11 cellular contexts compared by ENCODE assay signal in genomic region chr6:150409576-150410066, GRCh38. TPM values are rescaled to one million over a fixed set of nuclear protein-coding genes. Genes with fewer than 3 reads are reported as not detected.
DNase-seq lines count a peak whose midpoint lies in the region; ATAC-seq and TF ChIP-seq lines count a peak whose summit lies in the region.
"Had no signal": no experiment of that assay in that cellular context is flagged by ENCODE, and none has a peak within 500 bp of the region (broad histone marks: within the 10 kb centered on the region; RNA-seq: fewer than 3 reads in every experiment).

No MANE protein-coding gene starts in this region.

- no peaks in the 10 kb centered on the region; the same call in 1 of the 2 replicates for H3K27me3 Mint-ChIP-seq in WTC11 (ENCODE audit: low read depth)

- H3K27ac ChIP-seq in OCI-LY7 (ENCODE audit: low read depth, low read length, poor library complexity, severe bottlenecking) (peak overlapping the region; percentile 61), right cardiac atrium (ENCODE audit: low read length) (no peak overlapping the region), thyroid gland (peak overlapping the region; percentile 40 to 74 (median 47))

- 0 out of 2 replicates have a peak, but pooled peaks cover 2% of the 10 kb centered on the region for H3K36me3 Mint-ChIP-seq in WTC11
- H3K36me3 Mint-ChIP-seq: activated naive CD8-positive, alpha-beta T cell treated with anti-CD3 and anti-CD28 coated beads, Interleukin-2, amount 10 ng/mL, durations not matched to agents 7 days and 5 days had no signal

- BruUV-seq in OCI-LY7 (replicated peaks; lab: Mats Ljungman, UMichigan): no TSS peak

- H3K27me3 ChIP-seq in right cardiac atrium (ENCODE audit: control insufficient read depth, insufficient read depth) (no peaks in the 10 kb centered on the region), thyroid gland (no peaks in the 10 kb centered on the region)

- no peaks in the 10 kb centered on the region for H3K4me1 Mint-ChIP-seq in WTC11
- H3K4me1 Mint-ChIP-seq: activated naive CD8-positive, alpha-beta T cell treated with anti-CD3 and anti-CD28 coated beads, Interleukin-2, amount 10 ng/mL, durations not matched to agents 7 days and 5 days had no signal

- peak overlapping the region; percentile 27 for H3K4me3 ChIP-seq in OCI-LY7 (ENCODE audit: low read depth, low read length, poor library complexity, severe bottlenecking)
- H3K4me3 ChIP-seq in right cardiac atrium (ENCODE audit: low read length): no peak overlapping the region
- no peak overlapping the region for H3K4me3 ChIP-seq in thyroid gland (replicated peaks in 1 of 3)

- no peak for TF ChIP-seq POLR2A in thyroid gland (IDR thresholded peaks at IDR 0.05)

- H3K9me3 Mint-ChIP-seq in WTC11: peaks cover 11% of the 10 kb centered on the region

- no peak overlapping the region for H3K27ac Mint-ChIP-seq in WTC11
- H3K27ac Mint-ChIP-seq: activated naive CD8-positive, alpha-beta T cell treated with anti-CD3 and anti-CD28 coated beads, Interleukin-2, amount 10 ng/mL, durations not matched to agents 7 days and 5 days had no signal

- CTCF ChIA-PET in OCI-LY7 (lab: Charles Lee; ENCODE audit: unreplicated experiment): interaction anchor here (0.9 to 2.0 kb wide), 3 partner anchors 8 to 14 kb away, joined by 3 to 4 read pairs (median 4); no protein-coding TSS in a partner anchor
- CTCF ChIA-PET in WTC11 (lab: Charles Lee): no interaction called here

- TF ChIP-seq CTCF in OCI-LY7 (conservative IDR thresholded peaks at IDR 0.05; ENCODE audit: low read length) (no peak), thyroid gland (IDR thresholded peaks at IDR 0.05) (no peak), WTC11 (IDR thresholded peaks at IDR 0.05) (no peak)

- DNase-seq in NCI-H2196 (lab: John Stamatoyannopoulos, UW; ENCODE audit: unreplicated experiment): peak; percentile 63
- DNase-seq in NCI-H2196 treated with DMSO at 0.1 percent for 48 hours (lab: John Stamatoyannopoulos, UW; ENCODE audit: unreplicated experiment): no peak
- peak; percentile 94 for DNase-seq in OCI-LY7 (ENCODE audit: low spot score)
- DNase-seq in right cardiac atrium: peak; percentile 58 to 80 (median 71)
- peak; percentile 83 to 85 for DNase-seq in thyroid gland
- DNase-seq in WTC11 (ENCODE audit: low spot score): no peak
- DNase-seq in HCEC 1CT: no peak
- no peak for DNase-seq in amniotic stem cell (lab: John Stamatoyannopoulos, UW)
- DNase-seq: activated naive CD8-positive, alpha-beta T cell treated with anti-CD3 and anti-CD28 coated beads, Interleukin-2, amount 10 ng/mL, durations not matched to agents 7 days and 5 days had no signal

- peak overlapping the region; percentile 61 for H3K4me2 ChIP-seq in OCI-LY7 (ENCODE audit: low read length)

- WGBS in right cardiac atrium: 4% methylated on average over 1 of the region's 1 CpG
- 4 to 25% methylated on average over 1 of the region's 1 CpG for WGBS in thyroid gland, 2 donors

- H2AFZ ChIP-seq in OCI-LY7 (ENCODE audit: low read length): peak overlapping the region; percentile 59; the same call in 1 of the 2 replicates

- H3K9me3 ChIP-seq in OCI-LY7 (ENCODE audit: low read length): peaks cover 18% of the 10 kb centered on the region; the same call in 1 of the 2 replicates
- no peaks in the 10 kb centered on the region for H3K9me3 ChIP-seq in right cardiac atrium (ENCODE audit: control insufficient read depth, low read length)
- no peaks in the 10 kb centered on the region for H3K9me3 ChIP-seq in thyroid gland

- peak; percentile 40 to 41 for ATAC-seq in right cardiac atrium
- ATAC-seq in WTC11: no peak

- H3K4me3 Mint-ChIP-seq in WTC11: no peak overlapping the region
- H3K4me3 Mint-ChIP-seq: activated naive CD8-positive, alpha-beta T cell treated with anti-CD3 and anti-CD28 coated beads, Interleukin-2, amount 10 ng/mL, durations not matched to agents 7 days and 5 days had no signal

- no peaks in the 10 kb centered on the region for H4K20me1 ChIP-seq in OCI-LY7 (ENCODE audit: insufficient read depth, low read length)

- no peaks in the 10 kb centered on the region for H3K79me2 ChIP-seq in OCI-LY7 (ENCODE audit: insufficient read depth, low read depth, low read length)

- H3K9me2 ChIP-seq in OCI-LY7 (ENCODE audit: insufficient read depth, low read length): no peaks in the 10 kb centered on the region

- intact Hi-C loops in OCI-LY7 (cut with micrococcal nuclease; ENCODE audit: unreplicated experiment): loop anchor here (2.0 kb wide), 1 partner anchor 213 kb away; no protein-coding TSS in a partner anchor
- intact Hi-C loops in right cardiac atrium (cut with DNase I): loop anchor here in 1 of 4 donors (10.0 kb wide), 1 partner anchor 335 kb away; no protein-coding TSS in a partner anchor
- intact Hi-C loops in thyroid gland (cut with DNase I): no loop called here

- POLR2A ChIA-PET in OCI-LY7 (lab: Charles Lee) (interaction anchor here (1.1 to 2.5 kb wide), 7 partner anchors 9 to 357 kb away, joined by 3 to 12 read pairs (median 4); no protein-coding TSS in a partner anchor), WTC11 (lab: Charles Lee) (no interaction called here)

- no peaks in the 10 kb centered on the region; the same call in 1 of the 2 replicates for H3K36me3 ChIP-seq in OCI-LY7 (ENCODE audit: insufficient read depth, low read length)
- H3K36me3 ChIP-seq in thyroid gland: no peaks in the 10 kb centered on the region

- H3K4me1 ChIP-seq in OCI-LY7 (ENCODE audit: insufficient read depth, low read length, poor library complexity, severe bottlenecking) (peaks cover 43% of the 10 kb centered on the region), right cardiac atrium (ENCODE audit: control insufficient read depth, insufficient read depth, low read length) (peaks cover 8% of the 10 kb centered on the region), thyroid gland (peaks cover 43% of the 10 kb centered on the region in 2 donors)

TF ChIP-seq in WTC11, 78 proteins besides CTCF, POLR2A, EP300 and RAD21:
- TF ChIP-seq USF2 (CRISPR knock-in tag; IDR thresholded peaks at IDR 0.05) (no peak), E2F1 (CRISPR knock-in tag; IDR thresholded peaks at IDR 0.05) (no peak), FOXJ3 (CRISPR knock-in tag; IDR thresholded peaks at IDR 0.05; ENCODE audit: borderline replicate concordance) (no peak), JAZF1 (CRISPR knock-in tag; IDR thresholded peaks at IDR 0.05) (no peak)

RNA-seq across cellular contexts. Expression of gene IYD, which starts 40.8 kb away (rescaled TPM):
- total RNA-seq in OCI-LY7 (2014; rRNA removed; shearing (Covaris generic)): not detected in 2 replicates
- not detected in 2 replicates for total RNA-seq in OCI-LY7 (2022)
- not detected for total RNA-seq in right cardiac atrium
- polyA plus RNA-seq in right cardiac atrium: not detected
- total RNA-seq in thyroid gland: 1,000 to 10,000 TPM in 1 of 4 donors, 100 to 1,000 TPM in 3; 571 to 1,038 (median 665) TPM
- total RNA-seq in WTC11 (2021): 0.07 TPM in 1 of 3 replicates, not detected in the others
- total RNA-seq: activated naive CD8-positive, alpha-beta T cell treated with anti-CD3 and anti-CD28 coated beads, Interleukin-2, amount 10 ng/mL, durations not matched to agents 7 days and 5 days; H4; T-helper 1 cell treated with Interleukin-12 subunit alpha and Interleukin-12 subunit beta and Interleukin-4 antibody, amounts not matched to agents 30 ng/mL and 1 ng/mL, for 36 hours had no signal

Comparison
In these comparisons a context has a peak if more than half of its experiments do, and no peak if none do; other contexts are left out.
1. DNase-seq: peak in NCI-H2196 (single experiment), OCI-LY7 (single experiment), right cardiac atrium (3 of 3) and thyroid gland (2 of 2); none in NCI-H2196 treated with DMSO at 0.1 percent for 48 hours (single experiment), WTC11 (single experiment), HCEC 1CT (single experiment) and amniotic stem cell (single experiment).
2. RNA of gene IYD, which starts 40.8 kb away (total RNA-seq): 571 to 1,038 TPM in thyroid gland; 0.07 TPM in WTC11, not detected in OCI-LY7 and not detected in right cardiac atrium; every median in the first group is over 100 times any median in the second.